12 cellular contexts compared by ENCODE assay signal in genomic region chr7:142568430-142569097, GRCh38.
DNase-seq lines count a peak whose midpoint lies in the region; ATAC-seq lines count a peak whose summit lies in the region.
"Had no signal": no experiment of that assay in that cellular context is flagged by ENCODE, and none has a peak within 500 bp of the region (broad histone marks: within the 10 kb centered on the region; RNA-seq: fewer than 3 reads in every experiment).

No MANE protein-coding gene starts in this region.

- H3K36me3 ChIP-seq in adipocyte (ENCODE audit: control insufficient read depth, insufficient read depth, low read length, severe bottlenecking), result no peaks in the 10 kb centered on the region

- no peaks in the 10 kb centered on the region for H3K9me3 ChIP-seq in adipocyte (ENCODE audit: control insufficient read depth, low read length)

- peak overlapping the region; percentile 51 for H3K4me3 ChIP-seq in adipocyte (ENCODE audit: low read length)
- H3K4me3 ChIP-seq: SK-N-MC had no signal

- no peaks in the 10 kb centered on the region for H3K27me3 ChIP-seq in adipocyte (replicated peaks; ENCODE audit: control insufficient read depth, insufficient read depth, low read length)

- peak overlapping the region; percentile 55 for H3K9ac ChIP-seq in adipocyte (ENCODE audit: low read length)

- peaks cover 45% of the 10 kb centered on the region for H3K4me1 ChIP-seq in adipocyte (ENCODE audit: control insufficient read depth, insufficient read depth, low read length)

- DNase-seq in AML-193 (lab: John Stamatoyannopoulos, UW), result peak; percentile 54 to 57
- peak; percentile 70 for DNase-seq in adipocyte (ENCODE audit: low read depth)
- peak; percentile 82 for DNase-seq in kidney tubule cell (ENCODE audit: low spot score)
- DNase-seq in iPS-NIHi7 (ENCODE audit: extremely low spot score), result no peak
- DNase-seq in NCI-H146 (lab: John Stamatoyannopoulos, UW), result no peak
- no peak for DNase-seq in NCI-H748 treated with DMSO at 0.1 percent for 48 hours (lab: John Stamatoyannopoulos, UW)
- DNase-seq: activated CD8-positive, alpha-beta memory T cell treated with anti-CD3 and anti-CD28 coated beads, Interleukin-2, amount 10 ng/mL, durations not matched to agents 7 days and 5 days; Calu3; NCI-H1930 had no signal

- ATAC-seq in HG03442 (IDR thresholded peaks at IDR 0.05; ENCODE audit: unreplicated experiment) (peak; percentile 68), HG03039 (IDR thresholded peaks at IDR 0.05; ENCODE audit: unreplicated experiment) (no peak)
- ATAC-seq: activated CD8-positive, alpha-beta memory T cell treated with anti-CD3 and anti-CD28 coated beads, Interleukin-2, amount 10 ng/mL, durations not matched to agents 7 days and 5 days had no signal

Comparison
In these comparisons a context has a peak if more than half of its experiments do, and no peak if none do; other contexts are left out.
1. DNase-seq: peak in AML-193 (2 of 2), adipocyte (single experiment) and kidney tubule cell (single experiment); none in iPS-NIHi7 (single experiment), NCI-H146 (single experiment) and NCI-H748 treated with DMSO at 0.1 percent for 48 hours (single experiment).